9 cellular contexts compared by ENCODE assay signal in the genomic region with DNA sequence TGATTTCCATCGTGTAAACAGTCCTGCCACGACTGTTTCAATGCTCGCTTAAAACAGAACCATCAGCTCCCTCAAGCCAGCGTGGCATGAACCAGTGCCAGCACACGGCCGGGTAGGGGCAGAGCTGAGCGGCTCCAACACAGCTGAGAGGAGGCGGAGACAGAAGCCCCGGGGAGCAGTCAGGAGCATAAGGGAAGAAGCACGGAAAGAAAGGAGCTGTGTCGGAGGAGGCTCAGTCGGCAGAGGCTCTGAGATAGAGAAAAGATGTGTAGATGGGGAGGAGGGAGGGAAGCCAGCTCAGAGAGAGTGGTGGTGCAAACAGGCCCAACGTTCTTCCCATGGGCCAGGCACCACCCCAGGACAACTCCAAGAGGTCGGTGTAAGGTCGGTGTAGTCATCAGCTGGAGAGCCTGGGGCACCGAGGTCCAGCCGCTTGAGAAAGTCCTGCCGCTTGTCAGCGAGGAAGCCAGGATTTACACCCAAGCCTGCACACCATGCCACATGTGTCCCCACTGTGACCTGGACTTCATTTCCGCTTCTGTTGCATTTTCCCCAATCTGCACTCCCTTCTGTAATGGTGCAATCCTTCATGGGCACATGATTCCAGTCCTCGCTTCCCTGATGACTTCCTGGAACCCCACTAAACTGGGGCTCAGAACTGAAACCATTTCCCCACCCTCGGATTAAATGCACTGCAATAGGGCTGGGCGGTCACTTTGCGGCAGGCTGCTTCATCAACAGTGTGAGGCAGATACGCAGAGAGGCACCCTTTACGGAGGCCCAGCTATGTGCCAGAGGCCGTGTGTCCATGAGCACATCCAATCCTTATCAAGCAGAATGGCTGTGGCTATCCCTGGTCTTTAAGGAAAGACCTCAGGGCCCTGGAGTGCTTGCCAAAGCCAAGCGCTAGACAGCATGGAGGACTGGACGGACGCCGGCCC. TPM values are rescaled to one million over a fixed set of nuclear protein-coding genes. Genes with fewer than 3 reads are reported as not detected.
DNase-seq lines count a peak whose midpoint lies in the region; ATAC-seq and TF ChIP-seq lines count a peak whose summit lies in the region.
"Had no signal": no experiment of that assay in that cellular context is flagged by ENCODE, and none has a peak within 500 bp of the region (broad histone marks: within the 10 kb centered on the region; RNA-seq: fewer than 3 reads in every experiment).

No MANE protein-coding gene starts in this region.

- H3K9me3 ChIP-seq in esophagus muscularis mucosa (peaks cover 0 to 7% (median 4%) of the 10 kb centered on the region in 4 donors), mucosa of descending colon (peaks cover 6% of the 10 kb centered on the region), upper lobe of left lung (no peaks in the 10 kb centered on the region)

- H3K36me3 ChIP-seq in esophagus muscularis mucosa (no peaks in the 10 kb centered on the region), mucosa of descending colon (ENCODE audit: low read depth) (no peaks in the 10 kb centered on the region), upper lobe of left lung (no peaks in the 10 kb centered on the region)

- H3K27ac ChIP-seq in esophagus muscularis mucosa (replicated peaks in 1 of 4), result peak overlapping the region; percentile 43 to 83 (median 74)
- H3K27ac ChIP-seq in upper lobe of left lung, result peak overlapping the region in 3 of 4 donors; percentile 5 to 55 (median 18)
- H3K27ac ChIP-seq: A549 had no signal

- 55% methylated on average over 26 of the region's 31 CpGs for WGBS in esophagus muscularis mucosa
- WGBS in upper lobe of left lung, 2 donors, result 66% methylated on average over 30 to 31 of the region's 31 CpGs

- H3K4me1 ChIP-seq in esophagus muscularis mucosa (peaks cover 19 to 48% (median 42%) of the 10 kb centered on the region in 4 donors), mucosa of descending colon (ENCODE audit: low read depth) (no peaks in the 10 kb centered on the region), upper lobe of left lung (peaks cover 3 to 12% (median 6%) of the 10 kb centered on the region in 4 donors)

- H3K27me3 ChIP-seq in esophagus muscularis mucosa (no peaks in the 10 kb centered on the region), upper lobe of left lung (no peaks in the 10 kb centered on the region)

- ATAC-seq in mucosa of descending colon (peak; percentile 43), upper lobe of left lung (ENCODE audit: low FRiP score in 2 of 2) (peak; percentile 51 to 58)

- TF ChIP-seq POLR2A in esophagus muscularis mucosa (IDR thresholded peaks at IDR 0.05; ENCODE audit: low read depth) (peak; percentile 11), upper lobe of left lung (IDR thresholded peaks at IDR 0.05) (peak in 1 of 4 donors; percentile 29)

- TF ChIP-seq CTCF in esophagus muscularis mucosa (IDR thresholded peaks at IDR 0.05) (no peak), mucosa of descending colon (IDR thresholded peaks at IDR 0.05) (no peak), upper lobe of left lung (IDR thresholded peaks at IDR 0.05) (no peak)

- intact Hi-C loops in esophagus muscularis mucosa (cut with DNase I) (loop anchor here (10.0 kb wide), 1 partner anchor 112 kb away; no protein-coding TSS in a partner anchor), mucosa of descending colon (cut with DNase I, micrococcal nuclease) (loop anchor here in 1 of 2 donors (10.0 kb wide), 1 partner anchor 112 kb away; no protein-coding TSS in a partner anchor)

- DNase-seq in NCI-H1092 treated with DMSO at 0.1 percent for 48 hours (lab: John Stamatoyannopoulos, UW) (peak; percentile 15), NCI-H1092 (lab: John Stamatoyannopoulos, UW) (no peak), esophagus muscularis mucosa (ENCODE audit: extremely low spot score) (no peak), mucosa of descending colon (peak in 1 of 3 donors; percentile 33), upper lobe of left lung (peak in 1 of 2 donors; percentile 41), COLO829 (ENCODE audit: low spot score) (no peak), SW480 (ENCODE audit: low spot score) (no peak)
- DNase-seq in activated T-cell treated with anti-CD3 and anti-CD28 coated beads, Interleukin-2, amount 50 U/mL, for 1 hour, result no peak

- H3K4me3 ChIP-seq in esophagus muscularis mucosa, result peak overlapping the region in 2 of 4 donors; percentile 7 to 15
- no peak overlapping the region for H3K4me3 ChIP-seq in mucosa of descending colon
- no peak overlapping the region for H3K4me3 ChIP-seq in upper lobe of left lung
- H3K4me3 ChIP-seq: A549 had no signal

- TF ChIP-seq EP300 in esophagus muscularis mucosa (IDR thresholded peaks at IDR 0.05) (no peak), upper lobe of left lung (IDR thresholded peaks at IDR 0.05) (peak in 2 of 4 donors; percentile 27 to 48)

RNA-seq across cellular contexts. Expression of a gene that starts 43.5 kb away (rescaled TPM):
- total RNA-seq in esophagus muscularis mucosa, result under 1 TPM in 2 of 4 donors, not detected in 2; under 0.01 to 0.26 TPM
- total RNA-seq in mucosa of descending colon, result under 1 TPM; 0.17 to 0.82 (median 0.63) TPM
- under 1 TPM in 4 of 6 donors, not detected in 2; 0.11 to 0.39 (median 0.14) TPM for total RNA-seq in upper lobe of left lung
